Comparison of ENCODE assay signal across 1 cellular context in genomic region chr12:48681738-48682532, GRCh38.
TF ChIP-seq lines count a peak whose summit lies in the region.

A gene with protein sequence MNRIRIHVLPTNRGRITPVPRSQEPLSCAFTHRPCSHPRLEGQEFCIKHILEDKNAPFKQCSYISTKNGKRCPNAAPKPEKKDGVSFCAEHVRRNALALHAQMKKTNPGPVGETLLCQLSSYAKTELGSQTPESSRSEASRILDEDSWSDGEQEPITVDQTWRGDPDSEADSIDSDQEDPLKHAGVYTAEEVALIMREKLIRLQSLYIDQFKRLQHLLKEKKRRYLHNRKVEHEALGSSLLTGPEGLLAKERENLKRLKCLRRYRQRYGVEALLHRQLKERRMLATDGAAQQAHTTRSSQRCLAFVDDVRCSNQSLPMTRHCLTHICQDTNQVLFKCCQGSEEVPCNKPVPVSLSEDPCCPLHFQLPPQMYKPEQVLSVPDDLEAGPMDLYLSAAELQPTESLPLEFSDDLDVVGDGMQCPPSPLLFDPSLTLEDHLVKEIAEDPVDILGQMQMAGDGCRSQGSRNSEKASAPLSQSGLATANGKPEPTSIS (minus strand): TSS chr12:48682238. CDS start chr12:48681632, 606 bp downstream.

TF ChIP-seq in GM12878, 131 proteins besides CTCF, POLR2A, EP300 and RAD21 (continued from another document and continues in another):
- TF ChIP-seq ETV6 (conservative IDR thresholded peaks at IDR 0.05 in 1 of 2, IDR thresholded peaks at IDR 0.05 in 1 of 2; ENCODE audit: borderline replicate concordance in 1 of 2, low read depth in 1 of 2) (no peak), HDAC2 (IDR thresholded peaks at IDR 0.05) (no peak), CHD2 (IDR thresholded peaks at IDR 0.05; ENCODE audit: borderline replicate concordance, low read depth, low read length) (peak; percentile 92), ZNF384 (IDR thresholded peaks at IDR 0.05; ENCODE audit: borderline replicate concordance, low read depth, low read length) (no peak), CEBPB (IDR thresholded peaks at IDR 0.05; ENCODE audit: borderline replicate concordance in 1 of 2, low read depth in 2 of 2, low read length in 2 of 2) (no peak), HDAC6 (IDR thresholded peaks at IDR 0.05; ENCODE audit: unreplicated experiment) (peak; percentile 58), YBX1 (IDR thresholded peaks at IDR 0.05) (no peak), CBX3 (IDR thresholded peaks at IDR 0.05; ENCODE audit: borderline replicate concordance, low read depth) (no peak), CBFB (IDR thresholded peaks at IDR 0.05; ENCODE audit: low read depth) (peak; percentile 97), HCFC1 (IDR thresholded peaks at IDR 0.05; ENCODE audit: low read length) (peak; percentile 39; the same call in 1 of the 2 replicates), TAF1 (IDR thresholded peaks at IDR 0.05; ENCODE audit: borderline replicate concordance, low read depth, low read length) (peak; percentile 99), RFX5 (IDR thresholded peaks at IDR 0.05; ENCODE audit: low read depth, low read length) (peak; percentile 81), NFIC (IDR thresholded peaks at IDR 0.05; ENCODE audit: low read depth, low read length) (no peak), SREBF1 (IDR thresholded peaks at IDR 0.05; ENCODE audit: low read length) (0 out of 2 replicates have a peak, but pooled peaks have one; percentile 15), BCL11A (IDR thresholded peaks at IDR 0.05; ENCODE audit: low read depth, low read length) (no peak), USF2 (IDR thresholded peaks at IDR 0.05; ENCODE audit: borderline replicate concordance, low read depth, low read length) (no peak), MEF2B (IDR thresholded peaks at IDR 0.05; ENCODE audit: partially characterized antibody, poor library complexity, severe bottlenecking) (no peak), NFXL1 (IDR thresholded peaks at IDR 0.05; ENCODE audit: borderline replicate concordance) (no peak), PRDM15 (CRISPR knock-in tag; IDR thresholded peaks at IDR 0.05) (no peak), BCL3 (IDR thresholded peaks at IDR 0.05; ENCODE audit: borderline replicate concordance, insufficient read depth, low read depth, low read length, poor library complexity, severe bottlenecking) (peak; percentile 30), SIN3A (IDR thresholded peaks at IDR 0.05; ENCODE audit: low read depth, low read length) (peak; percentile 59; the same call in 1 of the 2 replicates), NR2C2 (IDR thresholded peaks at IDR 0.05; ENCODE audit: borderline replicate concordance, control insufficient read depth, insufficient read length, low read depth) (no peak), ZBED1 (IDR thresholded peaks at IDR 0.05; ENCODE audit: borderline replicate concordance) (no peak), PKNOX1 (IDR thresholded peaks at IDR 0.05) (peak; percentile 98), NRF1 (conservative IDR thresholded peaks at IDR 0.05; ENCODE audit: low read depth, low read length) (0 out of 2 replicates have a peak, but pooled peaks have one; percentile 26), SRF (IDR thresholded peaks at IDR 0.05; ENCODE audit: low read depth in 2 of 2, low read length in 2 of 2) (no peak), ATF7 (IDR thresholded peaks at IDR 0.05; ENCODE audit: low read depth) (peak; percentile 32; the same call in 1 of the 2 replicates), RELA (IDR thresholded peaks at IDR 0.05; ENCODE audit: borderline replicate concordance, partially characterized antibody) (peak; percentile 52), CHD4 (IDR thresholded peaks at IDR 0.05) (no peak), NFYA (IDR thresholded peaks at IDR 0.05; ENCODE audit: borderline replicate concordance, low read depth, low read length) (peak; percentile 83), GABPA (IDR thresholded peaks at IDR 0.05; ENCODE audit: low read depth) (no peak), MTA2 (IDR thresholded peaks at IDR 0.05; ENCODE audit: low read depth) (no peak), SMAD1 (IDR thresholded peaks at IDR 0.05; ENCODE audit: low read depth, partially characterized antibody) (peak; percentile 58), FOS (IDR thresholded peaks at IDR 0.05; ENCODE audit: borderline replicate concordance, extremely low read depth, insufficient read length) (peak; percentile 84), ZNF592 (IDR thresholded peaks at IDR 0.05) (no peak), NBN (IDR thresholded peaks at IDR 0.05) (peak; percentile 89), TBL1XR1 (IDR thresholded peaks at IDR 0.05; ENCODE audit: low read depth, low read length) (no peak), ZNF622 (IDR thresholded peaks at IDR 0.05) (no peak), SMC3 (IDR thresholded peaks at IDR 0.05; ENCODE audit: borderline replicate concordance, low read length) (no peak), LARP7 (IDR thresholded peaks at IDR 0.05) (peak; percentile 91), BRCA1 (IDR thresholded peaks at IDR 0.05; ENCODE audit: low read depth, low read length) (no peak), EZH2 (IDR thresholded peaks at IDR 0.05; ENCODE audit: borderline replicate concordance, control insufficient read depth, low read depth, low read length) (no peak)
- TF ChIP-seq, protein P1, sequence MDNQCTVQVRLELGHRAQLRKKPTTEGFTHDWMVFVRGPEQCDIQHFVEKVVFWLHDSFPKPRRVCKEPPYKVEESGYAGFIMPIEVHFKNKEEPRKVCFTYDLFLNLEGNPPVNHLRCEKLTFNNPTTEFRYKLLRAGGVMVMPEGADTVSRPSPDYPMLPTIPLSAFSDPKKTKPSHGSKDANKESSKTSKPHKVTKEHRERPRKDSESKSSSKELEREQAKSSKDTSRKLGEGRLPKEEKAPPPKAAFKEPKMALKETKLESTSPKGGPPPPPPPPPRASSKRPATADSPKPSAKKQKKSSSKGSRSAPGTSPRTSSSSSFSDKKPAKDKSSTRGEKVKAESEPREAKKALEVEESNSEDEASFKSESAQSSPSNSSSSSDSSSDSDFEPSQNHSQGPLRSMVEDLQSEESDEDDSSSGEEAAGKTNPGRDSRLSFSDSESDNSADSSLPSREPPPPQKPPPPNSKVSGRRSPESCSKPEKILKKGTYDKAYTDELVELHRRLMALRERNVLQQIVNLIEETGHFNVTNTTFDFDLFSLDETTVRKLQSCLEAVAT (IDR thresholded peaks at IDR 0.05), result peak; percentile 81
- TF ChIP-seq, protein P2, sequence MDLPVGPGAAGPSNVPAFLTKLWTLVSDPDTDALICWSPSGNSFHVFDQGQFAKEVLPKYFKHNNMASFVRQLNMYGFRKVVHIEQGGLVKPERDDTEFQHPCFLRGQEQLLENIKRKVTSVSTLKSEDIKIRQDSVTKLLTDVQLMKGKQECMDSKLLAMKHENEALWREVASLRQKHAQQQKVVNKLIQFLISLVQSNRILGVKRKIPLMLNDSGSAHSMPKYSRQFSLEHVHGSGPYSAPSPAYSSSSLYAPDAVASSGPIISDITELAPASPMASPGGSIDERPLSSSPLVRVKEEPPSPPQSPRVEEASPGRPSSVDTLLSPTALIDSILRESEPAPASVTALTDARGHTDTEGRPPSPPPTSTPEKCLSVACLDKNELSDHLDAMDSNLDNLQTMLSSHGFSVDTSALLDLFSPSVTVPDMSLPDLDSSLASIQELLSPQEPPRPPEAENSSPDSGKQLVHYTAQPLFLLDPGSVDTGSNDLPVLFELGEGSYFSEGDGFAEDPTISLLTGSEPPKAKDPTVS (IDR thresholded peaks at IDR 0.05; ENCODE audit: low read depth, low read length), result no peak
- TF ChIP-seq, protein P3, sequence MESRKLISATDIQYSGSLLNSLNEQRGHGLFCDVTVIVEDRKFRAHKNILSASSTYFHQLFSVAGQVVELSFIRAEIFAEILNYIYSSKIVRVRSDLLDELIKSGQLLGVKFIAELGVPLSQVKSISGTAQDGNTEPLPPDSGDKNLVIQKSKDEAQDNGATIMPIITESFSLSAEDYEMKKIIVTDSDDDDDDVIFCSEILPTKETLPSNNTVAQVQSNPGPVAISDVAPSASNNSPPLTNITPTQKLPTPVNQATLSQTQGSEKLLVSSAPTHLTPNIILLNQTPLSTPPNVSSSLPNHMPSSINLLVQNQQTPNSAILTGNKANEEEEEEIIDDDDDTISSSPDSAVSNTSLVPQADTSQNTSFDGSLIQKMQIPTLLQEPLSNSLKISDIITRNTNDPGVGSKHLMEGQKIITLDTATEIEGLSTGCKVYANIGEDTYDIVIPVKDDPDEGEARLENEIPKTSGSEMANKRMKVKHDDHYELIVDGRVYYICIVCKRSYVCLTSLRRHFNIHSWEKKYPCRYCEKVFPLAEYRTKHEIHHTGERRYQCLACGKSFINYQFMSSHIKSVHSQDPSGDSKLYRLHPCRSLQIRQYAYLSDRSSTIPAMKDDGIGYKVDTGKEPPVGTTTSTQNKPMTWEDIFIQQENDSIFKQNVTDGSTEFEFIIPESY (IDR thresholded peaks at IDR 0.05), result no peak
